In genomic region chr1:234644928-234645327, GRCh38 we compare ENCODE assay signal across 1 cellular context.
TF ChIP-seq lines count a peak whose summit lies in the region.

No MANE protein-coding gene starts in this region.

TF ChIP-seq in liver, 16 proteins besides CTCF, POLR2A, EP300 and RAD21 (continued from another document):
- no peak for TF ChIP-seq ZBTB33 (IDR thresholded peaks at IDR 0.05)
- no peak for TF ChIP-seq YY1 (IDR thresholded peaks at IDR 0.05)
- no peak for TF ChIP-seq NR2F2 (IDR thresholded peaks at IDR 0.05)
- no peak for TF ChIP-seq HNF4A (conservative IDR thresholded peaks at IDR 0.05)
- TF ChIP-seq GABPA (IDR thresholded peaks at IDR 0.05 in 1 of 2, conservative IDR thresholded peaks at IDR 0.05 in 1 of 2) = no peak
- no peak for TF ChIP-seq FOXA2 (IDR thresholded peaks at IDR 0.05)
